ENCODE assay signal across 8 cellular contexts in genomic region chr16:89505204-89506112, GRCh38. TPM values are rescaled to one million over a fixed set of nuclear protein-coding genes. Genes with fewer than 3 reads are reported as not detected.
A peak's percentile ranks its signal among the peaks of the same experiment; 100 is the strongest.
DNase-seq lines count a peak whose midpoint lies in the region; ATAC-seq lines count a peak whose summit lies in the region.

No MANE protein-coding gene starts in this region.

- H3K36me3 Mint-ChIP-seq in activated naive CD4-positive, alpha-beta T cell treated with anti-CD3 and anti-CD28 coated beads, Interleukin-2, amount 10 ng/mL, durations not matched to agents 7 days and 5 days, result no peaks in the 10 kb centered on the region

- CTCF ChIA-PET in activated naive CD4-positive, alpha-beta T cell treated with anti-CD3 and anti-CD28 coated beads, Interleukin-2, amount 10 ng/mL, durations not matched to agents 7 days and 5 days (lab: Charles Lee), result no interaction called here

- H3K27me3 Mint-ChIP-seq in activated naive CD4-positive, alpha-beta T cell treated with anti-CD3 and anti-CD28 coated beads, Interleukin-2, amount 10 ng/mL, durations not matched to agents 7 days and 5 days, result no peaks in the 10 kb centered on the region

- intact Hi-C loops in Right ventricle myocardium inferior (cut with DNase I), result loop anchor here (1.0 to 10.0 kb wide), 4 partner anchors 15 to 261 kb away; partner anchors contain the start of gene ANKRD11

- DNase-seq in SHP77 (lab: John Stamatoyannopoulos, UW), result peak; percentile 89 to 93
- peak; percentile 92 for DNase-seq in activated naive CD4-positive, alpha-beta T cell treated with anti-CD3 and anti-CD28 coated beads, Interleukin-2, amount 10 ng/mL, durations not matched to agents 7 days and 5 days
- peak; percentile 91 for DNase-seq in Right ventricle myocardium inferior (ENCODE audit: missing footprints)
- DNase-seq in renal cortical epithelial cell (ENCODE audit: low read depth), result peak; percentile 93
- DNase-seq in ureter (ENCODE audit: low spot score), result peak; percentile 94

- H3K4me1 Mint-ChIP-seq in activated naive CD4-positive, alpha-beta T cell treated with anti-CD3 and anti-CD28 coated beads, Interleukin-2, amount 10 ng/mL, durations not matched to agents 7 days and 5 days, result peaks cover 36% of the 10 kb centered on the region

- no peaks in the 10 kb centered on the region for H3K9me3 Mint-ChIP-seq in activated naive CD4-positive, alpha-beta T cell treated with anti-CD3 and anti-CD28 coated beads, Interleukin-2, amount 10 ng/mL, durations not matched to agents 7 days and 5 days

- peak overlapping the region; percentile 91 for H3K27ac Mint-ChIP-seq in activated naive CD4-positive, alpha-beta T cell treated with anti-CD3 and anti-CD28 coated beads, Interleukin-2, amount 10 ng/mL, durations not matched to agents 7 days and 5 days

- peak overlapping the region; percentile 69 for H3K4me3 Mint-ChIP-seq in activated naive CD4-positive, alpha-beta T cell treated with anti-CD3 and anti-CD28 coated beads, Interleukin-2, amount 10 ng/mL, durations not matched to agents 7 days and 5 days

- ATAC-seq in GM18517 (IDR thresholded peaks at IDR 0.05; ENCODE audit: unreplicated experiment), result peak; percentile 44
- peak; percentile 42 for ATAC-seq in HG03159 (IDR thresholded peaks at IDR 0.05; ENCODE audit: unreplicated experiment)
- peak; percentile 30 for ATAC-seq in Right ventricle myocardium inferior
- no peak for ATAC-seq in GM21367 (IDR thresholded peaks at IDR 0.05; ENCODE audit: unreplicated experiment)

RNA-seq across cellular contexts. Expression of gene SPG7, which starts 2.7 kb away (rescaled TPM):
- total RNA-seq in Right ventricle myocardium inferior (96.1 TPM), renal cortical epithelial cell (114 and 152 TPM in 2 replicates), ureter (132 TPM)

RNA-seq across cellular contexts. Expression of gene ANKRD11, which starts 15.1 kb away (rescaled TPM):
- total RNA-seq in Right ventricle myocardium inferior (64.9 TPM), renal cortical epithelial cell (32.3 and 96.9 TPM in 2 replicates), ureter (258 TPM)

RNA-seq across cellular contexts. Expression of gene RPL13, which starts 55.0 kb away (rescaled TPM):
- total RNA-seq in Right ventricle myocardium inferior, result 1,162 TPM
- total RNA-seq in renal cortical epithelial cell, result 1,512 and 2,288 TPM in 2 replicates
- total RNA-seq in ureter, result 2,389 TPM
